In genomic region chr20:44496976-44497375, GRCh38 we compare ENCODE assay signal across 11 cellular contexts. TPM values are rescaled to one million over a fixed set of nuclear protein-coding genes. Genes with fewer than 3 reads are reported as not detected.
DNase-seq lines count a peak whose midpoint lies in the region; ATAC-seq and FAIRE-seq lines count a peak whose summit lies in the region.
"Had no signal": no experiment of that assay in that cellular context is flagged by ENCODE, and none has a peak within 500 bp of the region (broad histone marks: within the 10 kb centered on the region; RNA-seq: fewer than 3 reads in every experiment).

No MANE protein-coding gene starts in this region.

- no peaks in the 10 kb centered on the region for H3K27me3 Mint-ChIP-seq in naive B cell

- H3K27me3 ChIP-seq in ACC112 (ENCODE audit: insufficient read depth, low read length): no peaks in the 10 kb centered on the region
- H3K27me3 ChIP-seq: body of pancreas had no signal

- ATAC-seq in naive B cell (ENCODE audit: low read depth in 2 of 2) (no peak), HG02798 (IDR thresholded peaks at IDR 0.05; ENCODE audit: poor library complexity, unreplicated experiment) (no peak), GM21619 (IDR thresholded peaks at IDR 0.05; ENCODE audit: unreplicated experiment) (no peak), HG02870 (IDR thresholded peaks at IDR 0.05; ENCODE audit: unreplicated experiment) (no peak)
- ATAC-seq: body of pancreas, K562 had no signal

- no peak overlapping the region for H2AFZ ChIP-seq in ACC112 (ENCODE audit: low read length, unreplicated experiment)

- peak overlapping the region; percentile 99 for H3K27ac ChIP-seq in ACC112 (ENCODE audit: low read depth, low read length)
- H3K27ac ChIP-seq: body of pancreas had no signal

- peaks cover 22 to 27% (median 25%) of the 10 kb centered on the region in 3 donors for H3K4me1 Mint-ChIP-seq in naive B cell

- H3K27ac Mint-ChIP-seq in naive B cell: peak overlapping the region in 5 of 6 donors; percentile 41 to 84 (median 60)

- FAIRE-seq in GM19239 (lab: Jason Lieb, UNC): no peak
- FAIRE-seq: K562 had no signal

- DNase-seq in HPDE6-E6E7 (ENCODE audit: extremely low spot score) (peak; percentile 95), amniotic epithelial cell (ENCODE audit: low read depth) (peak; percentile 96), naive B cell (no peak), GM19239 (ENCODE audit: insufficient read length, low spot score) (no peak)
- DNase-seq: body of pancreas, Right ventricle myocardium superior had no signal

- peak overlapping the region in 1 of 8 donors; percentile 76 for H3K4me3 Mint-ChIP-seq in naive B cell

- H3K79me2 ChIP-seq in ACC112 (ENCODE audit: control insufficient read depth, insufficient read depth, low read length, unreplicated experiment): no peaks in the 10 kb centered on the region

- H3K36me3 Mint-ChIP-seq in naive B cell: peaks cover 34 to 42% of the 10 kb centered on the region in 2 donors

- H3K9me3 Mint-ChIP-seq in naive B cell: peaks cover 0 to 4% (median 0%) of the 10 kb centered on the region in 7 donors

- H3K36me3 ChIP-seq in ACC112 (ENCODE audit: insufficient read depth, low read length): peaks cover 35% of the 10 kb centered on the region

- peaks cover 67% of the 10 kb centered on the region for H3K4me1 ChIP-seq in ACC112 (ENCODE audit: control insufficient read depth, insufficient read depth, low read length, unreplicated experiment)
- H3K4me1 ChIP-seq: body of pancreas had no signal

- no peak overlapping the region for H3K4me3 ChIP-seq in ACC112 (ENCODE audit: low read depth, low read length)
- H3K4me3 ChIP-seq: body of pancreas, K562 had no signal

RNA-seq across cellular contexts. Expression of gene TTPAL, which starts 21.3 kb away (rescaled TPM):
- 10 to 100 TPM in 5 of 6 donors, 1 to 10 TPM in 1; 4.2 to 16.3 (median 13.0) TPM for polyA plus RNA-seq in naive B cell (ENCODE audit: low read depth in 6 of 6)

RNA-seq across cellular contexts. Expression of gene SERINC3, which starts 24.9 kb away (rescaled TPM):
- polyA plus RNA-seq in naive B cell (ENCODE audit: low read depth in 6 of 6): 100 to 1,000 TPM; 120 to 145 (median 133) TPM

Comparison
In these comparisons a context has a peak if more than half of its experiments do, and no peak if none do; other contexts are left out.
1. DNase-seq: peak in HPDE6-E6E7 (single experiment) and amniotic epithelial cell (single experiment); none in naive B cell (single experiment) and GM19239 (single experiment).